15 cellular contexts compared by ENCODE assay signal in genomic region chr19:10816691-10817090, GRCh38. TPM values are rescaled to one million over a fixed set of nuclear protein-coding genes. Genes with fewer than 3 reads are reported as not detected.
DNase-seq lines count a peak whose midpoint lies in the region; ATAC-seq and TF ChIP-seq lines count a peak whose summit lies in the region.
"Had no signal": no experiment of that assay in that cellular context is flagged by ENCODE, and none has a peak within 500 bp of the region (broad histone marks: within the 10 kb centered on the region; RNA-seq: fewer than 3 reads in every experiment).

No MANE protein-coding gene starts in this region.

- H3K9me3 Mint-ChIP-seq in central memory CD8-positive, alpha-beta T cell, result no peaks in the 10 kb centered on the region
- no peaks in the 10 kb centered on the region for H3K9me3 Mint-ChIP-seq in natural killer cell
- H3K9me3 Mint-ChIP-seq: memory B cell had no signal

- H3F3A ChIP-seq in SK-N-SH (replicated peaks; ENCODE audit: insufficient read depth), result peaks cover 3% of the 10 kb centered on the region

- ATAC-seq in SK-N-SH treated with all-trans-retinoic acid at 6 μM for 48 hours (no peak), natural killer cell (no peak)
- no peak for ATAC-seq in central memory CD8-positive, alpha-beta T cell (replicated peaks; ENCODE audit: extremely low read depth, poor library complexity, severe bottlenecking)

- H4K20me1 ChIP-seq in SK-N-SH (ENCODE audit: insufficient read depth), result no peaks in the 10 kb centered on the region

- no peak overlapping the region for H2AFZ ChIP-seq in SK-N-SH (ENCODE audit: low read depth)

- H3K27me3 ChIP-seq in SK-N-SH (ENCODE audit: insufficient read depth) (no peaks in the 10 kb centered on the region), thymus (ENCODE audit: control insufficient read depth, insufficient read depth) (no peaks in the 10 kb centered on the region), BE2C (no peaks in the 10 kb centered on the region)

- H3K4me2 ChIP-seq in SK-N-SH, result peak overlapping the region; percentile 87

- peak overlapping the region; percentile 75; the same call in 1 of the 2 replicates for H3K9ac ChIP-seq in SK-N-SH

- peaks cover 32% of the 10 kb centered on the region for H3K79me2 ChIP-seq in SK-N-SH (ENCODE audit: insufficient read depth)

- no peaks in the 10 kb centered on the region for H3K27me3 Mint-ChIP-seq in central memory CD8-positive, alpha-beta T cell
- no peaks in the 10 kb centered on the region for H3K27me3 Mint-ChIP-seq in natural killer cell (ENCODE audit: low read depth in 2 of 2)
- H3K27me3 Mint-ChIP-seq: memory B cell had no signal

- no peaks in the 10 kb centered on the region for H3K9me2 ChIP-seq in SK-N-SH

- peaks cover 37 to 56% of the 10 kb centered on the region in 2 experiments; a peak in 3 of 4 replicates for H3K4me1 ChIP-seq in SK-N-SH (ENCODE audit: control insufficient read depth in 1 of 2, insufficient read depth in 2 of 2, low read depth in 1 of 2, low read length in 1 of 2)
- H3K4me1 ChIP-seq in thymus (ENCODE audit: control insufficient read depth, insufficient read depth, low read length), result no peaks in the 10 kb centered on the region
- peaks cover 10% of the 10 kb centered on the region; the same call in 1 of the 2 replicates for H3K4me1 ChIP-seq in BE2C

- no peak overlapping the region for H3K4me3 Mint-ChIP-seq in central memory CD8-positive, alpha-beta T cell
- no peak overlapping the region for H3K4me3 Mint-ChIP-seq in natural killer cell
- H3K4me3 Mint-ChIP-seq: memory B cell had no signal

- peaks cover 37% of the 10 kb centered on the region for H3K36me3 Mint-ChIP-seq in central memory CD8-positive, alpha-beta T cell (ENCODE audit: insufficient read depth)
- no peaks in the 10 kb centered on the region for H3K36me3 Mint-ChIP-seq in natural killer cell

- TF ChIP-seq RAD21 in SK-N-SH (IDR thresholded peaks at IDR 0.05; ENCODE audit: low read length), result no peak

- no peak for TF ChIP-seq EP300 in SK-N-SH (IDR thresholded peaks at IDR 0.05; ENCODE audit: borderline replicate concordance in 1 of 2, low read depth in 1 of 2, low read length in 1 of 2)

- H3K9me3 ChIP-seq in SK-N-SH (no peaks in the 10 kb centered on the region), thymus (ENCODE audit: control insufficient read depth) (no peaks in the 10 kb centered on the region), BE2C (no peaks in the 10 kb centered on the region; the same call in 1 of the 2 replicates)

- intact Hi-C loops in natural killer cell (cut with micrococcal nuclease), result no loop called here

- POLR2A ChIA-PET in SK-N-SH (lab: Yijun Ruan, JAX), result no interaction called here

- CTCF ChIA-PET in SK-N-SH (lab: Yijun Ruan, JAX), result no interaction called here

- peaks cover 7 to 13% of the 10 kb centered on the region in 2 experiments for H3K36me3 ChIP-seq in SK-N-SH (replicated peaks in 1 of 2; ENCODE audit: control insufficient read depth in 1 of 2, insufficient read depth in 2 of 2, low read length in 1 of 2)
- peaks cover 74% of the 10 kb centered on the region for H3K36me3 ChIP-seq in thymus (ENCODE audit: control insufficient read depth, insufficient read depth)
- H3K36me3 ChIP-seq in BE2C, result peaks cover 52% of the 10 kb centered on the region

- peak overlapping the region; percentile 91 for H3K27ac ChIP-seq in SK-N-SH (ENCODE audit: low read depth in 2 of 2, low read length in 1 of 2)
- peak overlapping the region; percentile 20 for H3K27ac ChIP-seq in thymus (ENCODE audit: low read depth)
- H3K27ac ChIP-seq: 22Rv1 had no signal

- DNase-seq in SK-N-SH (peak; percentile 58), natural killer cell (no peak), BE2C (no peak), NCI-H526 (lab: John Stamatoyannopoulos, UW) (no peak), NCI-H1417 (lab: John Stamatoyannopoulos, UW) (no peak)
- no peak for DNase-seq in central memory CD8-positive, alpha-beta T cell (ENCODE audit: low spot score in 2 of 2)
- DNase-seq: activated CD4-positive, alpha-beta T cell treated with anti-CD3 and anti-CD28 coated beads, Interleukin-2, amount 50 U/mL, for 1 hour; activated gamma-delta T cell; DND-41; NCI-H524; stimulated activated CD8-positive, alpha-beta memory T cell treated with anti-CD3 and anti-CD28 coated beads, Interleukin-4, amount 100 ng/mL, for 48 hours had no signal

- TF ChIP-seq CTCF in SK-N-SH (IDR thresholded peaks at IDR 0.05) (no peak), natural killer cell (IDR thresholded peaks at IDR 0.05) (no peak), BE2C (IDR thresholded peaks at IDR 0.05; ENCODE audit: low read depth, low read length) (no peak)

- H3K27ac Mint-ChIP-seq in central memory CD8-positive, alpha-beta T cell (ENCODE audit: low read depth), result peak overlapping the region; percentile 74
- H3K27ac Mint-ChIP-seq in natural killer cell, result peak overlapping the region; percentile 92 to 93
- H3K27ac Mint-ChIP-seq: memory B cell had no signal

- peaks cover 37% of the 10 kb centered on the region for H3K4me1 Mint-ChIP-seq in central memory CD8-positive, alpha-beta T cell
- H3K4me1 Mint-ChIP-seq in natural killer cell, result peaks cover 31 to 76% of the 10 kb centered on the region in 2 donors
- H3K4me1 Mint-ChIP-seq: memory B cell had no signal

- 77% methylated on average over 8 of the region's 11 CpGs for WGBS in SK-N-SH (ENCODE audit: low lambda C conversion rate)
- 99% methylated on average over 11 of the region's 11 CpGs for WGBS in thymus

- peak overlapping the region; percentile 33 to 51; a peak in 2 of 4 replicates for H3K4me3 ChIP-seq in SK-N-SH (ENCODE audit: low read depth in 2 of 2, low read length in 1 of 2)
- H3K4me3 ChIP-seq in thymus (ENCODE audit: low read length), result no peak overlapping the region
- no peak overlapping the region for H3K4me3 ChIP-seq in BE2C (ENCODE audit: low read depth, low read length)

TF ChIP-seq in SK-N-SH, 30 proteins besides CTCF, POLR2A, EP300 and RAD21:
- TF ChIP-seq RFX5 (IDR thresholded peaks at IDR 0.05; ENCODE audit: low read length), result no peak
- no peak for TF ChIP-seq FOXJ3 (CRISPR knock-in tag; IDR thresholded peaks at IDR 0.05)
- TF ChIP-seq ELF1 (IDR thresholded peaks at IDR 0.05), result no peak
- TF ChIP-seq MXI1 (IDR thresholded peaks at IDR 0.05; ENCODE audit: low read depth, low read length), result no peak
- no peak for TF ChIP-seq NFIC (IDR thresholded peaks at IDR 0.05; ENCODE audit: borderline replicate concordance)
TF ChIP-seq in SK-N-SH: peak in this region for 0.

TF ChIP-seq in SK-N-SH treated with all-trans-retinoic acid at 6 μM for 48 hours, 23 proteins besides CTCF, POLR2A, EP300 and RAD21 (continues in another document):
- TF ChIP-seq OSR1 (CRISPR knock-in tag; IDR thresholded peaks at IDR 0.05), result no peak
- TF ChIP-seq POU6F1 (CRISPR knock-in tag; IDR thresholded peaks at IDR 0.05; ENCODE audit: borderline replicate concordance, low read depth), result no peak
- TF ChIP-seq ESRRG (CRISPR knock-in tag; IDR thresholded peaks at IDR 0.05), result no peak
- no peak for TF ChIP-seq RARB (CRISPR knock-in tag; IDR thresholded peaks at IDR 0.05)
- no peak for TF ChIP-seq ISL1 (CRISPR knock-in tag; IDR thresholded peaks at IDR 0.05)
- TF ChIP-seq SNAI2 (CRISPR knock-in tag; IDR thresholded peaks at IDR 0.05), result no peak
- TF ChIP-seq, protein P1, sequence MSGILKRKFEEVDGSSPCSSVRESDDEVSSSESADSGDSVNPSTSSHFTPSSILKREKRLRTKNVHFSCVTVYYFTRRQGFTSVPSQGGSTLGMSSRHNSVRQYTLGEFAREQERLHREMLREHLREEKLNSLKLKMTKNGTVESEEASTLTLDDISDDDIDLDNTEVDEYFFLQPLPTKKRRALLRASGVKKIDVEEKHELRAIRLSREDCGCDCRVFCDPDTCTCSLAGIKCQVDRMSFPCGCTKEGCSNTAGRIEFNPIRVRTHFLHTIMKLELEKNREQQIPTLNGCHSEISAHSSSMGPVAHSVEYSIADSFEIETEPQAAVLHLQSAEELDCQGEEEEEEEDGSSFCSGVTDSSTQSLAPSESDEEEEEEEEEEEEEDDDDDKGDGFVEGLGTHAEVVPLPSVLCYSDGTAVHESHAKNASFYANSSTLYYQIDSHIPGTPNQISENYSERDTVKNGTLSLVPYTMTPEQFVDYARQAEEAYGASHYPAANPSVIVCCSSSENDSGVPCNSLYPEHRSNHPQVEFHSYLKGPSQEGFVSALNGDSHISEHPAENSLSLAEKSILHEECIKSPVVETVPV (CRISPR knock-in tag; IDR thresholded peaks at IDR 0.05), result no peak
- no peak for TF ChIP-seq BACH2 (CRISPR knock-in tag; IDR thresholded peaks at IDR 0.05; ENCODE audit: borderline replicate concordance)
- no peak for TF ChIP-seq ZNF8 (CRISPR knock-in tag; IDR thresholded peaks at IDR 0.05)
- no peak for TF ChIP-seq ZNF70 (CRISPR knock-in tag; IDR thresholded peaks at IDR 0.05)

RNA-seq across cellular contexts. Expression of gene TMED1, which starts 19.3 kb away (rescaled TPM):
- polyA plus RNA-seq in SK-N-SH (2012; rRNA removed) (77.7 and 92.4 TPM in 2 replicates), thymus (19.4 TPM)
- polyA plus RNA-seq in SK-N-SH (2012; cell fraction: cytosol; rRNA removed), result 48.7 and 73.5 TPM in 2 replicates
- polyA plus RNA-seq in SK-N-SH (2012; cell fraction: nucleus; rRNA removed), result 41.0 and 42.2 TPM in 2 replicates
- 10 to 100 TPM; 20.5 to 27.8 (median 27.4) TPM for total RNA-seq in natural killer cell
- 114 TPM for polyA plus RNA-seq in BE2C (2012; ENCODE audit: insufficient read depth, insufficient read length, low read depth)

RNA-seq across cellular contexts. Expression of gene C19orf38, which starts 31.5 kb away (rescaled TPM):
- polyA plus RNA-seq in SK-N-SH (2012; rRNA removed) (0.05 and 0.15 TPM in 2 replicates), thymus (5.4 TPM)
- 0.06 and 0.07 TPM in 2 replicates for polyA plus RNA-seq in SK-N-SH (2012; cell fraction: cytosol; rRNA removed)
- polyA plus RNA-seq in SK-N-SH (2012; cell fraction: nucleus; rRNA removed), result 0.13 and 0.35 TPM in 2 replicates
- total RNA-seq in natural killer cell, result 1 to 10 TPM; 2.9 to 9.9 (median 6.2) TPM
- polyA plus RNA-seq in BE2C (2012; ENCODE audit: insufficient read depth, insufficient read length, low read depth), result not detected

RNA-seq across cellular contexts. Expression of gene CARM1, which starts 54.7 kb away (rescaled TPM):
- polyA plus RNA-seq in SK-N-SH (2012; rRNA removed) (38.2 and 62.2 TPM in 2 replicates), thymus (30.8 TPM)
- 27.2 and 45.0 TPM in 2 replicates for polyA plus RNA-seq in SK-N-SH (2012; cell fraction: cytosol; rRNA removed)
- polyA plus RNA-seq in SK-N-SH (2012; cell fraction: nucleus; rRNA removed), result 80.0 and 95.2 TPM in 2 replicates
- total RNA-seq in natural killer cell, result 10 to 100 TPM; 13.4 to 21.3 (median 19.8) TPM
- 81.7 TPM for polyA plus RNA-seq in BE2C (2012; ENCODE audit: insufficient read depth, insufficient read length, low read depth)

Comparison
In these comparisons a context has a peak if more than half of its experiments do, and no peak if none do; other contexts are left out.
1. H3K4me3 ChIP-seq: peak in SK-N-SH (2 of 2); none in thymus (single experiment) and BE2C (single experiment).